In genomic region chr2:119423811-119424210, GRCh38 we compare ENCODE assay signal across 1 cellular context.
TF ChIP-seq lines count a peak whose summit lies in the region.

No MANE protein-coding gene starts in this region.

TF ChIP-seq in HepG2, 621 proteins besides CTCF, POLR2A, EP300 and RAD21 (continues in another document):
- TF ChIP-seq ELF4 (CRISPR knock-in tag; IDR thresholded peaks at IDR 0.05; ENCODE audit: borderline replicate concordance): no peak
- peak; percentile 68; the same call in 1 of the 2 replicates for TF ChIP-seq PRDM10 (CRISPR knock-in tag; IDR thresholded peaks at IDR 0.05; ENCODE audit: low read depth)
- no peak for TF ChIP-seq ZNF619 (CRISPR knock-in tag; IDR thresholded peaks at IDR 0.05)
- TF ChIP-seq ZNF614 (CRISPR knock-in tag; IDR thresholded peaks at IDR 0.05; ENCODE audit: borderline replicate concordance): no peak
- no peak for TF ChIP-seq SALL2 (CRISPR knock-in tag; IDR thresholded peaks at IDR 0.05)
- TF ChIP-seq KDM1A (CRISPR knock-in tag; IDR thresholded peaks at IDR 0.05): no peak
- peak; percentile 49; the same call in 1 of the 2 replicates for TF ChIP-seq HNF4A (CRISPR knock-in tag; IDR thresholded peaks at IDR 0.05)
- no peak for TF ChIP-seq THAP11 (CRISPR knock-in tag; IDR thresholded peaks at IDR 0.05)
- TF ChIP-seq ZNF331 (CRISPR knock-in tag; IDR thresholded peaks at IDR 0.05): 0 out of 2 replicates have a peak, but pooled peaks have one; percentile 14
- TF ChIP-seq ELF3 (CRISPR knock-in tag; IDR thresholded peaks at IDR 0.05): peak; percentile 27
- no peak for TF ChIP-seq FOXA1 (IDR thresholded peaks at IDR 0.05)
- peak; percentile 58; the same call in 1 of the 2 replicates for TF ChIP-seq FOXA1 (CRISPR knock-in tag; IDR thresholded peaks at IDR 0.05)
- peak; percentile 39; the same call in 1 of the 2 replicates for TF ChIP-seq TCF7 (IDR thresholded peaks at IDR 0.05; ENCODE audit: low read depth)
- TF ChIP-seq ARID5B (CRISPR knock-in tag; IDR thresholded peaks at IDR 0.05): peak; percentile 51; the same call in 1 of the 2 replicates
- no peak for TF ChIP-seq ZNF329 (CRISPR knock-in tag; IDR thresholded peaks at IDR 0.05; ENCODE audit: low read depth)
- no peak for TF ChIP-seq ZNF788 (CRISPR knock-in tag; IDR thresholded peaks at IDR 0.05; ENCODE audit: borderline replicate concordance)
- TF ChIP-seq CENPBD1 (CRISPR knock-in tag; IDR thresholded peaks at IDR 0.05; ENCODE audit: borderline replicate concordance, low read depth): no peak
- TF ChIP-seq RXRB (CRISPR knock-in tag; IDR thresholded peaks at IDR 0.05; ENCODE audit: borderline replicate concordance): peak; percentile 61; the same call in 1 of the 2 replicates
- TF ChIP-seq ZNF749 (CRISPR knock-in tag; IDR thresholded peaks at IDR 0.05; ENCODE audit: borderline replicate concordance): no peak
- TF ChIP-seq ZNF33A (CRISPR knock-in tag; IDR thresholded peaks at IDR 0.05; ENCODE audit: borderline replicate concordance): no peak
- no peak for TF ChIP-seq GABPB1 (CRISPR knock-in tag; IDR thresholded peaks at IDR 0.05)
- TF ChIP-seq RARA (CRISPR knock-in tag; IDR thresholded peaks at IDR 0.05): peak; percentile 62
- no peak for TF ChIP-seq ZNF615 (CRISPR knock-in tag; IDR thresholded peaks at IDR 0.05; ENCODE audit: borderline replicate concordance)
- no peak for TF ChIP-seq IKZF5 (CRISPR knock-in tag; IDR thresholded peaks at IDR 0.05)
- TF ChIP-seq ZNF7 (CRISPR knock-in tag; IDR thresholded peaks at IDR 0.05): no peak
- TF ChIP-seq POLR2AphosphoS5 (IDR thresholded peaks at IDR 0.05; ENCODE audit: low read depth, low read length): no peak
- peak; percentile 67 for TF ChIP-seq BCL6 (CRISPR knock-in tag; IDR thresholded peaks at IDR 0.05)
- 0 out of 2 replicates have a peak, but pooled peaks have one; percentile 53 for TF ChIP-seq ZBTB25 (CRISPR knock-in tag; IDR thresholded peaks at IDR 0.05)
- peak; percentile 16; the same call in 1 of the 2 replicates for TF ChIP-seq DRAP1 (CRISPR knock-in tag; IDR thresholded peaks at IDR 0.05)
- no peak for TF ChIP-seq ZNF878 (CRISPR knock-in tag; IDR thresholded peaks at IDR 0.05)
- TF ChIP-seq ZNF451 (CRISPR knock-in tag; IDR thresholded peaks at IDR 0.05): 0 out of 2 replicates have a peak, but pooled peaks have one; percentile 15
- TF ChIP-seq ESRRA (CRISPR knock-in tag; IDR thresholded peaks at IDR 0.05; ENCODE audit: low read depth): no peak
- TF ChIP-seq HOMEZ (CRISPR knock-in tag; IDR thresholded peaks at IDR 0.05; ENCODE audit: low read depth): 0 out of 2 replicates have a peak, but pooled peaks have one; percentile 52
- TF ChIP-seq NKX3-1 (CRISPR knock-in tag; IDR thresholded peaks at IDR 0.05): no peak
- TF ChIP-seq ZNF639 (CRISPR knock-in tag; conservative IDR thresholded peaks at IDR 0.05): no peak
- no peak for TF ChIP-seq ZFP41 (CRISPR knock-in tag; IDR thresholded peaks at IDR 0.05; ENCODE audit: borderline replicate concordance)
- no peak for TF ChIP-seq HDAC6 (IDR thresholded peaks at IDR 0.05; ENCODE audit: low read depth, low read length)
- no peak for TF ChIP-seq SOX6 (IDR thresholded peaks at IDR 0.05)
- TF ChIP-seq SOX6 (CRISPR knock-in tag; IDR thresholded peaks at IDR 0.05): peak; percentile 66
- no peak for TF ChIP-seq ZNF564 (CRISPR knock-in tag; IDR thresholded peaks at IDR 0.05)
- no peak for TF ChIP-seq ZSCAN30 (CRISPR knock-in tag; IDR thresholded peaks at IDR 0.05)
- TF ChIP-seq SAP130 (CRISPR knock-in tag; IDR thresholded peaks at IDR 0.05; ENCODE audit: low read depth): peak; percentile 34; the same call in 1 of the 2 replicates
- TF ChIP-seq ARNTL (CRISPR knock-in tag; IDR thresholded peaks at IDR 0.05): no peak
- no peak for TF ChIP-seq NRL (CRISPR knock-in tag; IDR thresholded peaks at IDR 0.05; ENCODE audit: borderline replicate concordance)
- no peak for TF ChIP-seq ZNF326 (CRISPR knock-in tag; IDR thresholded peaks at IDR 0.05; ENCODE audit: borderline replicate concordance)
- no peak for TF ChIP-seq ATM (IDR thresholded peaks at IDR 0.05; ENCODE audit: borderline replicate concordance)
- TF ChIP-seq ZNF772 (CRISPR knock-in tag; IDR thresholded peaks at IDR 0.05): no peak
- no peak for TF ChIP-seq ZNF879 (CRISPR knock-in tag; IDR thresholded peaks at IDR 0.05)
- TF ChIP-seq SNAPC4 (CRISPR knock-in tag; IDR thresholded peaks at IDR 0.05): 0 out of 2 replicates have a peak, but pooled peaks have one; percentile 33
- 0 out of 2 replicates have a peak, but pooled peaks have one; percentile 14 for TF ChIP-seq SIX4 (CRISPR knock-in tag; IDR thresholded peaks at IDR 0.05)
